8 cellular contexts compared by ENCODE assay signal in the genomic region with DNA sequence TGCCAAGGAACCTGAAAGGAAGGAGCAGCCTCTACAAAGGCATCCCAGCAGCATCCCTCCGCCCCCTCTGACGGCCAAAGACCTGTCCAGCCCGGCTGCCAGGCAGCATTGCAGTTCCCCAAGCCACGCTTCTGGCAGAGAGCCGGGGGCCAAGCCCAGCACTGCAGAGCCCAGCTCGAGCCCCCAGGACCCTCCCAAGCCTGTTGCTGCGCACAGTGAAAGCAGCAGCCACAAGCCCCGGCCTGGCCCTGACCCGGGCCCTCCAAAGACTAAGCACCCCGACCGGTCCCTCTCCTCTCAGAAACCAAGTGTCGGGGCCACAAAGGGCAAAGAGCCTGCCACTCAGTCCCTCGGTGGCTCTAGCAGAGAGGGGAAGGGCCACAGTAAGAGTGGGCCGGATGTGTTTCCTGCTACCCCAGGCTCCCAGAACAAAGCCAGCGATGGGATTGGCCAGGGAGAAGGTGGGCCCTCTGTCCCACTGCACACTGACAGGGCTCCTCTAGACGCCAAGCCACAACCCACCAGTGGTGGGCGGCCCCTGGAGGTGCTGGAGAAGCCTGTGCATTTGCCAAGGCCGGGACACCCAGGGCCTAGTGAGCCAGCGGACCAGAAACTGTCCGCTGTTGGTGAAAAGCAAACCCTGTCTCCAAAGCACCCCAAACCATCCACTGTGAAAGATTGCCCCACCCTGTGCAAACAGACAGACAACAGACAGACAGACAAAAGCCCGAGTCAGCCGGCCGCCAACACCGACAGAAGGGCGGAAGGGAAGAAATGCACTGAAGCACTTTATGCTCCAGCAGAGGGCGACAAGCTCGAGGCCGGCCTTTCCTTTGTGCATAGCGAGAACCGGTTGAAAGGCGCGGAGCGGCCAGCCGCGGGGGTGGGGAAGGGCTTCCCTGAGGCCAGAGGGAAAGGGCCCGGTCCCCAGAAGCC. TPM values are rescaled to one million over a fixed set of nuclear protein-coding genes. Genes with fewer than 3 reads are reported as not detected.
DNase-seq lines count a peak whose midpoint lies in the region; ATAC-seq, FAIRE-seq and TF ChIP-seq lines count a peak whose summit lies in the region.

No MANE protein-coding gene starts in this region.

- peak; percentile 72 for ATAC-seq in HG03469 (IDR thresholded peaks at IDR 0.05; ENCODE audit: unreplicated experiment)

- no peaks in the 10 kb centered on the region for H3K4me1 ChIP-seq in kidney (ENCODE audit: control insufficient read depth in 1 of 2, insufficient read depth in 1 of 2, low read depth in 1 of 2, low read length in 2 of 2)

- FAIRE-seq in GM19239 (lab: Jason Lieb, UNC) (peak; percentile 62), bronchial epithelial cell (lab: Jason Lieb, UNC) (no peak), kidney (lab: Jason Lieb, UNC) (no peak)

- DNase-seq in 8988T (peak; percentile 65), GM19239 (ENCODE audit: insufficient read length, low spot score) (peak; percentile 73), bronchial epithelial cell (ENCODE audit: low read depth) (peak; percentile 54), kidney (peak; percentile 96), NCI-H2227 treated with DMSO at 0.1 percent for 48 hours (lab: John Stamatoyannopoulos, UW) (no peak)
- peak; percentile 52 to 78 (median 62) for DNase-seq in activated CD4-positive, CD25-positive, alpha-beta regulatory T cell (lab: John Stamatoyannopoulos, UW)
- DNase-seq in stimulated activated CD4-positive, alpha-beta T cell treated with anti-CD3 and anti-CD28 coated beads, Interleukin-12 subunit alpha, Interleukin-12 subunit beta, amount 100 ng/mL, for 48 hours (ENCODE audit: low read depth in 2 of 3, low spot score in 1 of 3), result peak; percentile 67 to 78 (median 71)

- H3K9me3 ChIP-seq in kidney (ENCODE audit: control insufficient read depth in 1 of 2, low read length in 2 of 2), result no peaks in the 10 kb centered on the region

- TF ChIP-seq CTCF in bronchial epithelial cell (IDR thresholded peaks at IDR 0.05; ENCODE audit: insufficient read depth, low read length, severe bottlenecking), result peak; percentile 88
- peak; percentile 62 for TF ChIP-seq CTCF in kidney (IDR thresholded peaks at IDR 0.05; ENCODE audit: borderline replicate concordance, extremely low read depth, insufficient read depth)

- H3K9ac ChIP-seq in kidney (ENCODE audit: low read length in 2 of 2), result no peak overlapping the region

- peaks cover 37% of the 10 kb centered on the region for H3K36me3 ChIP-seq in bronchial epithelial cell (ENCODE audit: control insufficient read depth, insufficient read depth, low read length)
- peaks cover 12 to 42% of the 10 kb centered on the region in 2 donors for H3K36me3 ChIP-seq in kidney (ENCODE audit: control insufficient read depth in 1 of 2, insufficient read depth in 2 of 2, low read length in 2 of 2)

- no peaks in the 10 kb centered on the region for H3K27me3 ChIP-seq in bronchial epithelial cell (ENCODE audit: control insufficient read depth, insufficient read depth, low read length)

- no peak overlapping the region for H3K4me3 ChIP-seq in bronchial epithelial cell (ENCODE audit: low read depth, low read length)
- H3K4me3 ChIP-seq in kidney (ENCODE audit: low read length in 2 of 2), result peak overlapping the region in 1 of 2 donors; percentile 8

- intact Hi-C loops in kidney (cut with DNase I), result loop anchor here (10.0 kb wide), 1 partner anchor 49 kb away; no protein-coding TSS in a partner anchor

- peak overlapping the region in 1 of 2 donors; percentile 6 for H3K27ac ChIP-seq in kidney (ENCODE audit: low read depth in 2 of 2, low read length in 2 of 2)

RNA-seq across cellular contexts. Expression of a gene that starts 30.8 kb away (rescaled TPM):
- total RNA-seq in bronchial epithelial cell (not detected in 2 replicates), kidney (3.3 TPM)
- polyA plus RNA-seq in kidney (ENCODE audit: insufficient read depth, low read depth, low replicate concordance), result 0.28 TPM
